ENCODE assay signal across 1 cellular context in the genomic region with DNA sequence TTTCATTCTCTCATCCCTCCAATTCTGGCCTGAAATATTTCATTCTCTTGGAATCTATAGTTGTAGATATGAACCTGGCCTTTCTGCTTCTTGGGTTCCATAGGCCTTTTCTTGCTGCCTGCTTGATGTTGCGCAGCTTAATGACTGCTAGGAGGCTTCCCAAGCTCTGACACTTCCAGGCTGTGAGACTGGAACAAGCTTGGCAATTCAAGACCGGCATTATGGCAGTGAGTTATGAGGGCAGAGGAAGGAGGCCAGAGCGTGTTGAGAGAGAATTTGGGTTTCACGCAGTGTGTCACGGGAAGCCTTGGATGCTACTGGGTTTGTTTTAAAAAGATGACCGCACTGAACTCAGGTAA.
TF ChIP-seq lines count a peak whose summit lies in the region.

No MANE protein-coding gene starts in this region.

TF ChIP-seq in HCT116, 20 proteins besides CTCF, POLR2A, EP300 and RAD21 (continued from another document):
- no peak for TF ChIP-seq REST (IDR thresholded peaks at IDR 0.05; ENCODE audit: low read depth)
- TF ChIP-seq SRF (IDR thresholded peaks at IDR 0.05; ENCODE audit: low read depth): no peak
- TF ChIP-seq EZH2phosphoT487 (IDR thresholded peaks at IDR 0.05; ENCODE audit: borderline replicate concordance): no peak
